Comparison of ENCODE assay signal across 9 cellular contexts in genomic region chr5:124648902-124649467, GRCh38.
DNase-seq lines count a peak whose midpoint lies in the region; ATAC-seq and TF ChIP-seq lines count a peak whose summit lies in the region.
"Had no signal": no experiment of that assay in that cellular context is flagged by ENCODE, and none has a peak within 500 bp of the region (broad histone marks: within the 10 kb centered on the region; RNA-seq: fewer than 3 reads in every experiment).

No MANE protein-coding gene starts in this region.

- peaks cover 0 to 9% of the 10 kb centered on the region in 2 donors for H3K27me3 Mint-ChIP-seq in CD8-positive, alpha-beta memory T cell
- peaks cover 38 to 60% (median 45%) of the 10 kb centered on the region in 5 donors for H3K27me3 Mint-ChIP-seq in naive thymus-derived CD8-positive, alpha-beta T cell
- H3K27me3 Mint-ChIP-seq in effector memory CD8-positive, alpha-beta T cell = peaks cover 5 to 14% of the 10 kb centered on the region in 2 donors

- peaks cover 0 to 2% (median 0%) of the 10 kb centered on the region in 3 donors for H3K36me3 Mint-ChIP-seq in CD8-positive, alpha-beta memory T cell
- H3K36me3 Mint-ChIP-seq in naive thymus-derived CD8-positive, alpha-beta T cell = peaks cover 0 to 5% (median 0%) of the 10 kb centered on the region in 3 donors
- no peaks in the 10 kb centered on the region for H3K36me3 Mint-ChIP-seq in effector memory CD8-positive, alpha-beta T cell (ENCODE audit: insufficient read depth)
- H3K36me3 Mint-ChIP-seq: CD8-positive, alpha-beta T cell had no signal

- no peaks in the 10 kb centered on the region for H3K9me3 ChIP-seq in CD8-positive, alpha-beta memory T cell (ENCODE audit: low read length)
- H3K9me3 ChIP-seq in breast epithelium = no peaks in the 10 kb centered on the region

- H3K4me3 ChIP-seq in CD8-positive, alpha-beta memory T cell (ENCODE audit: low read length) = peak overlapping the region; percentile 14
- no peak overlapping the region for H3K4me3 ChIP-seq in breast epithelium
- no peak overlapping the region for H3K4me3 ChIP-seq in foreskin fibroblast (ENCODE audit: low read depth in 1 of 2, low read length in 2 of 2)

- TF ChIP-seq CTCF in breast epithelium (IDR thresholded peaks at IDR 0.05) (no peak), foreskin fibroblast (IDR thresholded peaks at IDR 0.05; ENCODE audit: low read depth, low read length) (no peak)

- ATAC-seq in naive thymus-derived CD8-positive, alpha-beta T cell = no peak
- no peak for ATAC-seq in effector memory CD8-positive, alpha-beta T cell (replicated peaks)
- ATAC-seq in GM21367 (IDR thresholded peaks at IDR 0.05; ENCODE audit: unreplicated experiment) = no peak

- no peak for TF ChIP-seq POLR2A in breast epithelium (IDR thresholded peaks at IDR 0.05)

- H3K27me3 ChIP-seq in CD8-positive, alpha-beta memory T cell (ENCODE audit: insufficient read depth, low read length, poor library complexity, severe bottlenecking) = peaks cover 13% of the 10 kb centered on the region
- no peaks in the 10 kb centered on the region for H3K27me3 ChIP-seq in breast epithelium

- peaks cover 0 to 9% (median 2%) of the 10 kb centered on the region in 5 donors for H3K9me3 Mint-ChIP-seq in CD8-positive, alpha-beta memory T cell
- H3K9me3 Mint-ChIP-seq in naive thymus-derived CD8-positive, alpha-beta T cell = peaks cover 0 to 6% (median 0%) of the 10 kb centered on the region in 9 donors
- peaks cover 0 to 4% of the 10 kb centered on the region in 2 donors for H3K9me3 Mint-ChIP-seq in effector memory CD8-positive, alpha-beta T cell
- H3K9me3 Mint-ChIP-seq: CD8-positive, alpha-beta T cell had no signal

- H3K4me3 Mint-ChIP-seq in CD8-positive, alpha-beta memory T cell = peak overlapping the region in 1 of 7 donors; percentile 22
- peak overlapping the region in 6 of 10 donors; percentile 20 to 73 (median 52) for H3K4me3 Mint-ChIP-seq in naive thymus-derived CD8-positive, alpha-beta T cell
- no peak overlapping the region for H3K4me3 Mint-ChIP-seq in effector memory CD8-positive, alpha-beta T cell

- H3K27ac Mint-ChIP-seq in CD8-positive, alpha-beta memory T cell = no peak overlapping the region
- peak overlapping the region in 2 of 10 donors; percentile 27 to 82 for H3K27ac Mint-ChIP-seq in naive thymus-derived CD8-positive, alpha-beta T cell
- H3K27ac Mint-ChIP-seq in effector memory CD8-positive, alpha-beta T cell = no peak overlapping the region
- H3K27ac Mint-ChIP-seq: CD8-positive, alpha-beta T cell had no signal

- peaks cover 37% of the 10 kb centered on the region for H3K4me1 ChIP-seq in CD8-positive, alpha-beta memory T cell (ENCODE audit: insufficient read depth, low read length)
- peaks cover 0 to 22% of the 10 kb centered on the region in 2 donors for H3K4me1 ChIP-seq in breast epithelium

- CTCF ChIA-PET in CD8-positive, alpha-beta memory T cell (lab: Charles Lee) = no interaction called here

- H3K4me1 Mint-ChIP-seq in CD8-positive, alpha-beta memory T cell = peaks cover 12 to 39% (median 18%) of the 10 kb centered on the region in 3 donors
- peaks cover 8 to 70% (median 40%) of the 10 kb centered on the region in 4 donors for H3K4me1 Mint-ChIP-seq in naive thymus-derived CD8-positive, alpha-beta T cell
- peaks cover 0 to 5% of the 10 kb centered on the region in 2 donors for H3K4me1 Mint-ChIP-seq in effector memory CD8-positive, alpha-beta T cell (ENCODE audit: low read depth in 2 of 2)

- POLR2A ChIA-PET in CD8-positive, alpha-beta memory T cell (lab: Charles Lee) = no interaction called here
- POLR2A ChIA-PET in naive thymus-derived CD8-positive, alpha-beta T cell (lab: Charles Lee) = no interaction called here

- no peak for DNase-seq in CD8-positive, alpha-beta memory T cell
- peak; percentile 8 for DNase-seq in NCI-H510A (lab: John Stamatoyannopoulos, UW)
- no peak for DNase-seq in breast epithelium (ENCODE audit: low spot score in 2 of 2)
- DNase-seq in naive thymus-derived CD8-positive, alpha-beta T cell = no peak
- DNase-seq in foreskin fibroblast = no peak
- DNase-seq in effector memory CD8-positive, alpha-beta T cell = no peak
- DNase-seq in GF-D8 (lab: John Stamatoyannopoulos, UW) = no peak

- intact Hi-C loops in breast epithelium (cut with DNase I; ENCODE audit: low total_unique reads) = no loop called here

- H3K27ac ChIP-seq in CD8-positive, alpha-beta memory T cell (ENCODE audit: low read depth, low read length) = no peak overlapping the region
- peak overlapping the region; percentile 1 to 73 for H3K27ac ChIP-seq in breast epithelium

- no peaks in the 10 kb centered on the region for H3K36me3 ChIP-seq in CD8-positive, alpha-beta memory T cell (ENCODE audit: insufficient read depth, low read length)
- H3K36me3 ChIP-seq in breast epithelium = no peaks in the 10 kb centered on the region

Comparison
In these comparisons a context has a peak if more than half of its experiments do, and no peak if none do; other contexts are left out.
1. H3K4me3 Mint-ChIP-seq: peak in naive thymus-derived CD8-positive, alpha-beta T cell (6 of 10); none in effector memory CD8-positive, alpha-beta T cell (0 of 2).